ENCODE assay signal across 1 cellular context in genomic region chr17:65137076-65137935, GRCh38.
TF ChIP-seq lines count a peak whose summit lies in the region.

RGS9 (plus strand) TSS chr17:65137370; CDS start chr17:65137541, 171 bp downstream.

TF ChIP-seq in HepG2, 621 proteins besides CTCF, POLR2A, EP300 and RAD21 (continued from another document and continues in another):
- TF ChIP-seq ZNF318 (CRISPR knock-in tag; IDR thresholded peaks at IDR 0.05) (no peak), SPEN (CRISPR knock-in tag; IDR thresholded peaks at IDR 0.05; ENCODE audit: low read depth) (no peak), ZBTB34 (CRISPR knock-in tag; IDR thresholded peaks at IDR 0.05) (no peak), CBX2 (IDR thresholded peaks at IDR 0.05; ENCODE audit: low read depth, low read length) (no peak), CBX2 (CRISPR knock-in tag; IDR thresholded peaks at IDR 0.05; ENCODE audit: low read depth) (no peak), TFDP2 (CRISPR knock-in tag; IDR thresholded peaks at IDR 0.05) (peak; percentile 78), SRY (CRISPR knock-in tag; IDR thresholded peaks at IDR 0.05) (no peak), CREM (IDR thresholded peaks at IDR 0.05) (no peak), CREM (CRISPR knock-in tag; IDR thresholded peaks at IDR 0.05) (no peak), CENPT (CRISPR knock-in tag; IDR thresholded peaks at IDR 0.05; ENCODE audit: low read depth) (no peak), ZNF629 (CRISPR knock-in tag; conservative IDR thresholded peaks at IDR 0.05) (no peak), ZNF275 (CRISPR knock-in tag; IDR thresholded peaks at IDR 0.05; ENCODE audit: borderline replicate concordance) (no peak), ZNF704 (CRISPR knock-in tag; IDR thresholded peaks at IDR 0.05; ENCODE audit: borderline replicate concordance) (no peak), SALL2 (CRISPR knock-in tag; IDR thresholded peaks at IDR 0.05) (peak; percentile 54; the same call in 1 of the 2 replicates), ZBTB25 (CRISPR knock-in tag; IDR thresholded peaks at IDR 0.05) (no peak; the same call in 1 of the 2 replicates), BCL6 (CRISPR knock-in tag; IDR thresholded peaks at IDR 0.05) (0 out of 2 replicates have a peak, but pooled peaks have one; percentile 17), ZNF580 (CRISPR knock-in tag; IDR thresholded peaks at IDR 0.05; ENCODE audit: borderline replicate concordance, low read depth) (peak; percentile 87; the same call in 1 of the 2 replicates), ZSCAN22 (CRISPR knock-in tag; IDR thresholded peaks at IDR 0.05) (no peak), SETDB1 (CRISPR knock-in tag; IDR thresholded peaks at IDR 0.05; ENCODE audit: borderline replicate concordance) (no peak), ARNTL (CRISPR knock-in tag; IDR thresholded peaks at IDR 0.05) (0 out of 2 replicates have a peak, but pooled peaks have one; percentile 16), PHB2 (IDR thresholded peaks at IDR 0.05; ENCODE audit: partially characterized antibody) (no peak), ZNF34 (CRISPR knock-in tag; IDR thresholded peaks at IDR 0.05; ENCODE audit: borderline replicate concordance) (no peak), TBX2 (CRISPR knock-in tag; IDR thresholded peaks at IDR 0.05; ENCODE audit: borderline replicate concordance) (peak; percentile 60; the same call in 1 of the 2 replicates), ZNF772 (CRISPR knock-in tag; IDR thresholded peaks at IDR 0.05) (peak; percentile 64; the same call in 1 of the 2 replicates), SP1 (IDR thresholded peaks at IDR 0.05) (no peak), SP1 (CRISPR knock-in tag; IDR thresholded peaks at IDR 0.05) (0 out of 2 replicates have a peak, but pooled peaks have one; percentile 25), WIZ (CRISPR knock-in tag; IDR thresholded peaks at IDR 0.05) (no peak), MIXL1 (CRISPR knock-in tag; IDR thresholded peaks at IDR 0.05) (0 out of 2 replicates have a peak, but pooled peaks have one; percentile 48), ZNF780A (CRISPR knock-in tag; IDR thresholded peaks at IDR 0.05) (no peak), ZNF558 (CRISPR knock-in tag; IDR thresholded peaks at IDR 0.05; ENCODE audit: borderline replicate concordance) (no peak; the same call in 1 of the 2 replicates), ZNF335 (CRISPR knock-in tag; IDR thresholded peaks at IDR 0.05) (no peak), ZNF747 (CRISPR knock-in tag; IDR thresholded peaks at IDR 0.05; ENCODE audit: borderline replicate concordance) (no peak), MATR3 (CRISPR knock-in tag; IDR thresholded peaks at IDR 0.05) (no peak), NFIC (IDR thresholded peaks at IDR 0.05; ENCODE audit: low read length) (no peak), NFIB (CRISPR knock-in tag; IDR thresholded peaks at IDR 0.05; ENCODE audit: borderline replicate concordance) (no peak), U2AF2 (IDR thresholded peaks at IDR 0.05; ENCODE audit: low read depth, low read length) (no peak), DDIT3 (CRISPR knock-in tag; IDR thresholded peaks at IDR 0.05) (no peak), MBNL3 (CRISPR knock-in tag; conservative IDR thresholded peaks at IDR 0.05) (no peak), ZC3H4 (CRISPR knock-in tag; IDR thresholded peaks at IDR 0.05; ENCODE audit: borderline replicate concordance) (no peak), ZNF282 (IDR thresholded peaks at IDR 0.05; ENCODE audit: partially characterized antibody) (no peak), SATB2 (CRISPR knock-in tag; IDR thresholded peaks at IDR 0.05) (no peak), NBN (conservative IDR thresholded peaks at IDR 0.05) (no peak), ZNF646 (CRISPR knock-in tag; IDR thresholded peaks at IDR 0.05) (no peak), ZNF709 (CRISPR knock-in tag; IDR thresholded peaks at IDR 0.05) (no peak)
